15 cellular contexts compared by ENCODE assay signal in genomic region chr3:126994661-126995161, GRCh38. TPM values are rescaled to one million over a fixed set of nuclear protein-coding genes. Genes with fewer than 3 reads are reported as not detected.
A peak's percentile ranks its signal among the peaks of the same experiment; 100 is the strongest.
DNase-seq lines count a peak whose midpoint lies in the region; ATAC-seq and TF ChIP-seq lines count a peak whose summit lies in the region.
"Had no signal": no experiment of that assay in that cellular context is flagged by ENCODE, and none has a peak within 500 bp of the region (broad histone marks: within the 10 kb centered on the region; RNA-seq: fewer than 3 reads in every experiment).

No MANE protein-coding gene starts in this region.

- H3K36me3 ChIP-seq in BLaER1, result peaks cover 9% of the 10 kb centered on the region; the same call in 1 of the 2 replicates

- intact Hi-C loops in left cardiac atrium (cut with DNase I), result no loop called here

- peak; percentile 29 to 60 for ATAC-seq in left cardiac atrium
- no peak for ATAC-seq in HG02798 (IDR thresholded peaks at IDR 0.05; ENCODE audit: poor library complexity, unreplicated experiment)

- H3K27ac ChIP-seq in BLaER1 (peak overlapping the region; percentile 49), VCaP (peak overlapping the region; percentile 38; the same call in 1 of the 2 replicates)

- TF ChIP-seq CTCF in VCaP (conservative IDR thresholded peaks at IDR 0.05), result no peak

- H4K20me1 ChIP-seq in BLaER1, result peaks cover 100% of the 10 kb centered on the region

- peak overlapping the region; percentile 91 for H3K4me2 ChIP-seq in BLaER1

- H3K9ac ChIP-seq in BLaER1, result peak overlapping the region; percentile 57; the same call in 1 of the 2 replicates

- DNase-seq in left cardiac atrium (peak; percentile 74), skeletal muscle cell (ENCODE audit: low read depth) (peak; percentile 59), NCI-H187 (lab: John Stamatoyannopoulos, UW) (no peak), DMS53 treated with DMSO at 0.1 percent for 48 hours (lab: John Stamatoyannopoulos, UW; ENCODE audit: unreplicated experiment) (no peak), OCI-M1 (lab: John Stamatoyannopoulos, UW) (no peak)
- DNase-seq: activated B cell treated with CpG ODN at 0.5 μM for 24 hours; activated naive CD4-positive, alpha-beta T cell treated with Interleukin-2 at 50 U/mL for 16 hours; endodermal cell; NCI-H1092 treated with DMSO at 0.1 percent for 48 hours; NCI-H2227 treated with DMSO at 0.1 percent for 48 hours; stimulated activated CD4-positive, alpha-beta T cell treated with anti-CD3 and anti-CD28 coated beads, Interleukin-4, amount 100 ng/mL, for 24 hours; SW 1271 had no signal

- no peaks in the 10 kb centered on the region for H3K27me3 ChIP-seq in BLaER1

- H3K4me3 ChIP-seq in BLaER1 (peak overlapping the region; percentile 45; the same call in 1 of the 2 replicates), skeletal muscle cell (ENCODE audit: low read depth, low read length) (no peak overlapping the region)

- H3K4me1 ChIP-seq in BLaER1, result peaks cover 86% of the 10 kb centered on the region

- H3K9me3 ChIP-seq in BLaER1, result no peaks in the 10 kb centered on the region

RNA-seq across cellular contexts. Expression of gene PLXNA1, which starts 11.8 kb away (rescaled TPM):
- total RNA-seq in left cardiac atrium, result 10 to 100 TPM; 18.6 to 20.4 TPM

Comparison
In these comparisons a context has a peak if more than half of its experiments do, and no peak if none do; other contexts are left out.
1. DNase-seq: peak in left cardiac atrium (single experiment) and skeletal muscle cell (single experiment); none in NCI-H187 (0 of 2), DMS53 treated with DMSO at 0.1 percent for 48 hours (single experiment) and OCI-M1 (single experiment).